ENCODE assay signal across 22 cellular contexts in genomic region chr5:57448287-57448686, GRCh38. TPM values are rescaled to one million over a fixed set of nuclear protein-coding genes. Genes with fewer than 3 reads are reported as not detected.
DNase-seq lines count a peak whose midpoint lies in the region; ATAC-seq and TF ChIP-seq lines count a peak whose summit lies in the region.
"Had no signal": no experiment of that assay in that cellular context is flagged by ENCODE, and none has a peak within 500 bp of the region (broad histone marks: within the 10 kb centered on the region; RNA-seq: fewer than 3 reads in every experiment).

No MANE protein-coding gene starts in this region.

- H3K9me3 ChIP-seq in IMR-90 (ENCODE audit: control insufficient read depth, insufficient read depth, low read length) (no peaks in the 10 kb centered on the region), osteoblast (ENCODE audit: low read depth, low read length) (no peaks in the 10 kb centered on the region), tibial artery (no peaks in the 10 kb centered on the region)
- H3K9me3 ChIP-seq: HAP-1, SJCRH30 had no signal

- H3K27ac ChIP-seq in IMR-90 (ENCODE audit: insufficient read depth, low read length) (peak overlapping the region; percentile 72; the same call in 1 of the 2 replicates), brain microvascular endothelial cell (peak overlapping the region; percentile 52), osteoblast (ENCODE audit: low read depth, low read length) (peak overlapping the region; percentile 53), tibial artery (peak overlapping the region; percentile 39 to 51)
- H3K27ac ChIP-seq: BLaER1 treated with 17β-estradiol and CSF1 and Interleukin-3, amounts not matched to agents 10 nM and 100 nM; HL-60; SJCRH30 had no signal

- H3K18ac ChIP-seq in IMR-90 (ENCODE audit: low read depth, low read length), result peak overlapping the region; percentile 87

- H4K5ac ChIP-seq in IMR-90 (ENCODE audit: low read depth, low read length), result peak overlapping the region; percentile 96

- TF ChIP-seq CTCF in IMR-90 (conservative IDR thresholded peaks at IDR 0.05; ENCODE audit: low read depth, low read length) (no peak), brain microvascular endothelial cell (IDR thresholded peaks at IDR 0.05; ENCODE audit: low read depth, low read length, missing control alignments) (no peak), osteoblast (IDR thresholded peaks at IDR 0.05; ENCODE audit: extremely low read depth, low read depth, low read length) (no peak), tibial artery (IDR thresholded peaks at IDR 0.05) (no peak)

- peak overlapping the region; percentile 93 for H2BK120ac ChIP-seq in IMR-90 (ENCODE audit: low read depth, low read length)

- H3K14ac ChIP-seq in IMR-90 (replicated peaks; ENCODE audit: low read depth, low read length), result peak overlapping the region; percentile 93

- H3K56ac ChIP-seq in IMR-90 (ENCODE audit: extremely low read depth, insufficient read depth, low read length), result no peak overlapping the region; the same call in 1 of the 2 replicates

- H4K8ac ChIP-seq in IMR-90 (ENCODE audit: low read depth in 2 of 2, low read length in 2 of 2), result peak overlapping the region; percentile 29 to 92; a peak in 3 of 4 replicates

- BruUV-seq in IMR-90 (replicated peaks; lab: Mats Ljungman, UMichigan), result no TSS peak

- H3K4me1 ChIP-seq in IMR-90 (ENCODE audit: control insufficient read depth, insufficient read depth, low read length), result peaks cover 30% of the 10 kb centered on the region
- peaks cover 40% of the 10 kb centered on the region for H3K4me1 ChIP-seq in osteoblast (ENCODE audit: insufficient read depth, low read length)
- peaks cover 0 to 47% (median 28%) of the 10 kb centered on the region in 4 donors for H3K4me1 ChIP-seq in tibial artery
- H3K4me1 ChIP-seq: HAP-1, SJCRH30 had no signal

- peak overlapping the region; percentile 95; the same call in 1 of the 3 replicates for H2BK15ac ChIP-seq in IMR-90 (ENCODE audit: low read depth, low read length)

- peak overlapping the region; percentile 87 for H2BK20ac ChIP-seq in IMR-90 (ENCODE audit: low read depth, low read length)

- peaks cover 14% of the 10 kb centered on the region; the same call in 1 of the 2 replicates for H3K9me1 ChIP-seq in IMR-90 (ENCODE audit: insufficient read depth, low read length)

- peaks cover 0 to 3% of the 10 kb centered on the region in 2 experiments; a peak in 1 of 4 replicates for H3K79me1 ChIP-seq in IMR-90 (ENCODE audit: low read depth in 1 of 2, low read length in 2 of 2)

- peak overlapping the region; percentile 67 for H2BK5ac ChIP-seq in IMR-90 (ENCODE audit: low read depth, low read length, poor library complexity, severe bottlenecking)

- H2AFZ ChIP-seq in IMR-90 (replicated peaks; ENCODE audit: low read length, poor library complexity) (no peak overlapping the region), osteoblast (ENCODE audit: low read length) (no peak overlapping the region)

- no peak overlapping the region for H3K4me3 ChIP-seq in IMR-90 (ENCODE audit: insufficient read depth, low read depth, low read length)
- H3K4me3 ChIP-seq in brain microvascular endothelial cell (ENCODE audit: low read depth, low read length), result no peak overlapping the region
- H3K4me3 ChIP-seq in osteoblast (ENCODE audit: insufficient read depth, low read length), result no peak overlapping the region
- H3K4me3 ChIP-seq in tibial artery, result no peak overlapping the region
- H3K4me3 ChIP-seq: BLaER1 treated with 17β-estradiol and CSF1 and Interleukin-3, amounts not matched to agents 10 nM and 100 nM; HAP-1; SJCRH30 had no signal

- H3K27me3 ChIP-seq in IMR-90 (ENCODE audit: control insufficient read depth, insufficient read depth, low read length) (no peaks in the 10 kb centered on the region), brain microvascular endothelial cell (replicated peaks) (no peaks in the 10 kb centered on the region), osteoblast (ENCODE audit: insufficient read depth, low read length) (no peaks in the 10 kb centered on the region), tibial artery (no peaks in the 10 kb centered on the region)
- H3K27me3 ChIP-seq: BLaER1 treated with 17β-estradiol and CSF1 and Interleukin-3, amounts not matched to agents 10 nM and 100 nM; SJCRH30 had no signal

- H3K4me2 ChIP-seq in IMR-90 (ENCODE audit: low read depth, low read length) (peak overlapping the region; percentile 1; the same call in 1 of the 2 replicates), osteoblast (ENCODE audit: insufficient read depth, low read length) (no peak overlapping the region)
- H3K4me2 ChIP-seq: BLaER1 treated with 17β-estradiol and CSF1 and Interleukin-3, amounts not matched to agents 10 nM and 100 nM had no signal

- intact Hi-C loops in IMR-90 (cut with micrococcal nuclease) (loop anchor here (5.0 kb wide), 1 partner anchor 44 kb away; no protein-coding TSS in a partner anchor), tibial artery (cut with DNase I; ENCODE audit: low total_unique reads) (no loop called here)

- H3K36me3 ChIP-seq in IMR-90 (ENCODE audit: control insufficient read depth, insufficient read depth, low read length), result no peaks in the 10 kb centered on the region
- no peaks in the 10 kb centered on the region for H3K36me3 ChIP-seq in brain microvascular endothelial cell (replicated peaks)
- no peaks in the 10 kb centered on the region for H3K36me3 ChIP-seq in osteoblast (ENCODE audit: insufficient read depth, low read length)
- no peaks in the 10 kb centered on the region for H3K36me3 ChIP-seq in tibial artery
- H3K36me3 ChIP-seq: BLaER1 treated with 17β-estradiol and CSF1 and Interleukin-3, amounts not matched to agents 10 nM and 100 nM; HAP-1; SJCRH30 had no signal

- H4K20me1 ChIP-seq in IMR-90 (ENCODE audit: insufficient read depth, low read length) (no peaks in the 10 kb centered on the region), osteoblast (ENCODE audit: insufficient read depth, low read length) (no peaks in the 10 kb centered on the region)
- H4K20me1 ChIP-seq: BLaER1 treated with 17β-estradiol and CSF1 and Interleukin-3, amounts not matched to agents 10 nM and 100 nM had no signal

- peak overlapping the region; percentile 49 for H4K91ac ChIP-seq in IMR-90 (ENCODE audit: insufficient read depth, low read depth, low read length)

- TF ChIP-seq POLR2A in IMR-90 (IDR thresholded peaks at IDR 0.05; ENCODE audit: low read depth, low read length), result no peak

- dilution Hi-C loops in IMR-90 (cut with HindIII; ENCODE audit: low sequenced_read_pairs, unreplicated experiment), result no loop called here

- DNase-seq in IMR-90 (no peak), brain microvascular endothelial cell (no peak), osteoblast (ENCODE audit: insufficient read length, low spot score, missing footprints) (no peak), tibial artery (no peak), NCI-H510A (lab: John Stamatoyannopoulos, UW) (no peak), NCI-H226 (no peak)
- DNase-seq: AML-193; CD4-positive, alpha-beta T cell; GOT3; NCI-H1092; NCI-H1417 treated with DMSO at 0.1 percent for 48 hours; NCI-H187; NCI-H2081 treated with DMSO at 0.1 percent for 48 hours; NCI-H2171; NCI-H345; NCI-H748 treated with DMSO at 0.1 percent for 48 hours; SJCRH30 had no signal

- CTCF ChIA-PET in IMR-90 (lab: Yijun Ruan, JAX), result no interaction called here

- H3K9ac ChIP-seq in IMR-90 (ENCODE audit: low read depth, low read length), result no peak overlapping the region
- H3K9ac ChIP-seq: BLaER1 treated with 17β-estradiol and CSF1 and Interleukin-3, amounts not matched to agents 10 nM and 100 nM had no signal

- ATAC-seq in IMR-90 (ENCODE audit: low read depth) (no peak), GM18870 (IDR thresholded peaks at IDR 0.05; ENCODE audit: unreplicated experiment) (no peak)
- ATAC-seq: Right ventricle myocardium inferior had no signal

- H3K23ac ChIP-seq in IMR-90 (ENCODE audit: low read depth, low read length), result peak overlapping the region; percentile 49

- in situ Hi-C loops in IMR-90 (cut with MboI; ENCODE audit: low sequenced_read_pairs) (no loop called here), brain microvascular endothelial cell (cut with HindIII; ENCODE audit: low pct_ligation_motif_present, low sequenced_read_pairs) (no loop called here)

- H3K4ac ChIP-seq in IMR-90 (ENCODE audit: low read depth, low read length), result peak overlapping the region; percentile 85

- no peak for TF ChIP-seq RAD21 in IMR-90 (IDR thresholded peaks at IDR 0.05; ENCODE audit: low read length)

- no peaks in the 10 kb centered on the region for H3K79me2 ChIP-seq in osteoblast (ENCODE audit: insufficient read depth, low read length)

- peak overlapping the region; percentile 89 for H2AK5ac ChIP-seq in IMR-90 (ENCODE audit: low read depth, low read length)

- H2AK9ac ChIP-seq in IMR-90 (replicated peaks; ENCODE audit: low read depth, low read length, poor library complexity), result peak overlapping the region; percentile 45

- POLR2A ChIA-PET in IMR-90 (lab: Charles Lee; ENCODE audit: unreplicated experiment), result interaction anchor here (0.6 kb wide), 1 partner anchor 87 kb away, joined by 4 read pairs; no protein-coding TSS in a partner anchor

- WGBS in IMR-90 (ENCODE audit: extremely low coverage in 2 of 2, insufficient read length in 1 of 2), 2 experiments, result no CpG with 5 or more reads among the region's 4 CpGs

TF ChIP-seq in IMR-90, 13 proteins besides CTCF, POLR2A, EP300 and RAD21 (continues in another document):
- TF ChIP-seq NFE2L2 (IDR thresholded peaks at IDR 0.05; ENCODE audit: low read depth, low read length), result no peak
- no peak for TF ChIP-seq CEBPB (IDR thresholded peaks at IDR 0.05; ENCODE audit: low read depth, low read length)
- TF ChIP-seq SMC3 (IDR thresholded peaks at IDR 0.05; ENCODE audit: low read depth, low read length), result no peak
- no peak for TF ChIP-seq BHLHE40 (IDR thresholded peaks at IDR 0.05; ENCODE audit: low read depth, low read length)
- TF ChIP-seq MXI1 (IDR thresholded peaks at IDR 0.05; ENCODE audit: borderline replicate concordance, low read depth, low read length), result no peak
- no peak for TF ChIP-seq USF2 (IDR thresholded peaks at IDR 0.05; ENCODE audit: low read depth, low read length)

RNA-seq across cellular contexts. Expression of gene ACTBL2, which starts 34.3 kb away (rescaled TPM):
- 1.6 and 1.7 TPM in 2 replicates for total RNA-seq in IMR-90 (2012; rRNA removed)
- polyA plus RNA-seq in IMR-90 (2012; rRNA removed), result 0.29 and 0.52 TPM in 2 replicates
- 0.33 and 0.35 TPM in 2 replicates for polyA plus RNA-seq in IMR-90 (2012; cell fraction: cytosol; rRNA removed)
- 0.61 and 1.3 TPM in 2 replicates for polyA plus RNA-seq in IMR-90 (2012; cell fraction: nucleus; rRNA removed; ENCODE audit: low replicate concordance)
- not detected in 2 replicates for total RNA-seq in osteoblast
- total RNA-seq: CD4-positive, alpha-beta T cell; Right ventricle myocardium inferior; SJCRH30 had no signal
